Comparison of ENCODE assay signal across 16 cellular contexts in the genomic region with DNA sequence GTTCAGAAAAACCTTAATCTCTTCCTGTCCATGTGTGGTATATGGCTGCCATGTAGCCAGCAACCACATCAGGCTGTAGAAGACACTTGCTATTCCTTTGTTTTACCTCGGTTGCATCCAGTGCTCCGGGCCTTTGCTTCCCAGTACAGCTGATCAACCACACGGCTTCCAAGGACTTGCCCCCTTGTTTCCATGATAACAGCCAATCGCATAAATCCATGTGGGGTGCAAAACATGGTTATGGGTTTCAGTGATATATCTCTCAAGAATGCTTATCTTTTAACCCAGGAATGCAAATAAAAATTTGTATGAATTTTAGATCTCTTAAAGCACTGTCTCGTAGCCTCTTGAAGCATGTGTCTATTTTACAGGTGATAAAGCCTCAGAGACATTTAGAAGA.
DNase-seq lines count a peak whose midpoint lies in the region; ATAC-seq and TF ChIP-seq lines count a peak whose summit lies in the region.
"Had no signal": no experiment of that assay in that cellular context is flagged by ENCODE, and none has a peak within 500 bp of the region (broad histone marks: within the 10 kb centered on the region; RNA-seq: fewer than 3 reads in every experiment).

No MANE protein-coding gene starts in this region.

- no peaks in the 10 kb centered on the region for H3K79me2 ChIP-seq in hepatocyte

- H3K36me3 ChIP-seq in hepatocyte (replicated peaks; ENCODE audit: insufficient read depth, low read depth): no peaks in the 10 kb centered on the region
- H3K36me3 ChIP-seq: esophagus muscularis mucosa, pancreas, thoracic aorta had no signal

- no peaks in the 10 kb centered on the region for H4K20me1 ChIP-seq in hepatocyte (ENCODE audit: insufficient read depth, poor library complexity, severe bottlenecking)

- ATAC-seq in natural killer cell treated with Interleukin-12 subunit alpha and Interleukin-12 subunit beta and Interleukin-15 and Interleukin-18, amount 100 ng/mL, for 72 hours: no peak
- no peak for ATAC-seq in HG03175 (IDR thresholded peaks at IDR 0.05; ENCODE audit: unreplicated experiment)

- 87% methylated on average over 5 of the region's 5 CpGs for WGBS in hepatocyte (ENCODE audit: low lambda C conversion rate, missing lambda C conversion rate)

- peaks cover 26% of the 10 kb centered on the region for H3K36me3 Mint-ChIP-seq in HFFc6 (ENCODE audit: low read depth)
- peaks cover 4% of the 10 kb centered on the region for H3K36me3 Mint-ChIP-seq in natural killer cell treated with Interleukin-12 subunit alpha and Interleukin-12 subunit beta and Interleukin-15 and Interleukin-18, amount 100 ng/mL, for 72 hours

- H3K27ac Mint-ChIP-seq in HFFc6: peak overlapping the region; percentile 93
- no peak overlapping the region for H3K27ac Mint-ChIP-seq in natural killer cell treated with Interleukin-12 subunit alpha and Interleukin-12 subunit beta and Interleukin-15 and Interleukin-18, amount 100 ng/mL, for 72 hours
- H3K27ac Mint-ChIP-seq: activated naive CD4-positive, alpha-beta T cell treated with anti-CD3 and anti-CD28 coated beads for 36 hours had no signal

- H3K27me3 ChIP-seq in hepatocyte: no peaks in the 10 kb centered on the region
- H3K27me3 ChIP-seq: BLaER1, esophagus muscularis mucosa, pancreas had no signal

- peak overlapping the region; percentile 41 for H3K4me3 Mint-ChIP-seq in HFFc6
- H3K4me3 Mint-ChIP-seq in natural killer cell treated with Interleukin-12 subunit alpha and Interleukin-12 subunit beta and Interleukin-15 and Interleukin-18, amount 100 ng/mL, for 72 hours: no peak overlapping the region
- H3K4me3 Mint-ChIP-seq: activated naive CD4-positive, alpha-beta T cell treated with anti-CD3 and anti-CD28 coated beads for 36 hours had no signal

- DNase-seq in HFFc6 (peak; percentile 35), amniotic epithelial cell (ENCODE audit: low read depth) (peak; percentile 95), hepatocyte (ENCODE audit: low spot score) (no peak), NCI-H69 (lab: John Stamatoyannopoulos, UW) (no peak)
- DNase-seq in natural killer cell treated with Interleukin-12 subunit alpha and Interleukin-12 subunit beta and Interleukin-15 and Interleukin-18, amount 100 ng/mL, for 72 hours (ENCODE audit: low spot score): no peak
- DNase-seq: activated naive CD4-positive, alpha-beta T cell treated with anti-CD3 and anti-CD28 coated beads for 36 hours; activated T-cell treated with anti-CD3 and anti-CD28 coated beads for 4 hours; effector CD4-positive, alpha-beta T cell; Kasumi-1; NCI-H1436; pancreas had no signal

- no peak overlapping the region for H3K4me2 ChIP-seq in hepatocyte
- H3K4me2 ChIP-seq: BLaER1 had no signal

- no peaks in the 10 kb centered on the region for H3K9me3 Mint-ChIP-seq in HFFc6
- H3K9me3 Mint-ChIP-seq in natural killer cell treated with Interleukin-12 subunit alpha and Interleukin-12 subunit beta and Interleukin-15 and Interleukin-18, amount 100 ng/mL, for 72 hours: no peaks in the 10 kb centered on the region
- H3K9me3 Mint-ChIP-seq: activated naive CD4-positive, alpha-beta T cell treated with anti-CD3 and anti-CD28 coated beads for 36 hours had no signal

- H3K9me3 ChIP-seq in hepatocyte (ENCODE audit: low read depth): no peaks in the 10 kb centered on the region
- H3K9me3 ChIP-seq: BLaER1, esophagus muscularis mucosa, pancreas, thoracic aorta had no signal

- H2AFZ ChIP-seq in hepatocyte: no peak overlapping the region

- H3K4me1 ChIP-seq in hepatocyte (ENCODE audit: insufficient read depth): peaks cover 15% of the 10 kb centered on the region
- H3K4me1 ChIP-seq: pancreas had no signal

- no peaks in the 10 kb centered on the region for H3K9me2 ChIP-seq in hepatocyte (replicated peaks; ENCODE audit: insufficient read depth)

- H3K27me3 Mint-ChIP-seq in HFFc6 (ENCODE audit: insufficient read depth): peaks cover 7% of the 10 kb centered on the region
- H3K27me3 Mint-ChIP-seq in natural killer cell treated with Interleukin-12 subunit alpha and Interleukin-12 subunit beta and Interleukin-15 and Interleukin-18, amount 100 ng/mL, for 72 hours: no peaks in the 10 kb centered on the region

- H3K4me3 ChIP-seq in hepatocyte: no peak overlapping the region
- H3K4me3 ChIP-seq: BLaER1, esophagus muscularis mucosa, pancreas, thoracic aorta had no signal

- TF ChIP-seq CTCF in HFFc6 (IDR thresholded peaks at IDR 0.05) (no peak), hepatocyte (IDR thresholded peaks at IDR 0.05; ENCODE audit: poor library complexity) (no peak)

- peaks cover 79% of the 10 kb centered on the region for H3K4me1 Mint-ChIP-seq in HFFc6 (ENCODE audit: low read depth)
- peaks cover 0 to 10% of the 10 kb centered on the region in 2 donors for H3K4me1 Mint-ChIP-seq in natural killer cell treated with Interleukin-12 subunit alpha and Interleukin-12 subunit beta and Interleukin-15 and Interleukin-18, amount 100 ng/mL, for 72 hours (ENCODE audit: low read depth in 2 of 2)

- H3K27ac ChIP-seq in hepatocyte (peak overlapping the region; percentile 10), temporal lobe (ENCODE audit: low read depth, low read length) (peak overlapping the region; percentile 90)
- H3K27ac ChIP-seq: BLaER1, pancreas, thoracic aorta had no signal

Comparison
In these comparisons a context has a peak if more than half of its experiments do, and no peak if none do; other contexts are left out.
1. DNase-seq: peak in HFFc6 (single experiment) and amniotic epithelial cell (single experiment); none in hepatocyte (single experiment), NCI-H69 (single experiment) and natural killer cell treated with Interleukin-12 subunit alpha and Interleukin-12 subunit beta and Interleukin-15 and Interleukin-18, amount 100 ng/mL, for 72 hours (single experiment).